ENCODE assay signal across 10 cellular contexts in genomic region chr1:198220428-198220827, GRCh38.
DNase-seq lines count a peak whose midpoint lies in the region; ATAC-seq and TF ChIP-seq lines count a peak whose summit lies in the region.
"Had no signal": no experiment of that assay in that cellular context is flagged by ENCODE, and none has a peak within 500 bp of the region (broad histone marks: within the 10 kb centered on the region; RNA-seq: fewer than 3 reads in every experiment).

No MANE protein-coding gene starts in this region.

- no peak overlapping the region for H3K4ac ChIP-seq in H9 (ENCODE audit: low read depth, low read length)

- H4K8ac ChIP-seq in H9 (replicated peaks; ENCODE audit: insufficient read length, low read depth, low read length) = no peak overlapping the region

- H3K27me3 Mint-ChIP-seq in HFFc6 (ENCODE audit: insufficient read depth) (peaks cover 40% of the 10 kb centered on the region), H9 (ENCODE audit: low read depth) (no peaks in the 10 kb centered on the region)

- ATAC-seq in HG02678 (IDR thresholded peaks at IDR 0.05; ENCODE audit: unreplicated experiment) = no peak

- no peak overlapping the region for H2BK5ac ChIP-seq in H9 (ENCODE audit: insufficient read length, low read length)

- H3K79me2 ChIP-seq in H9 (ENCODE audit: insufficient read depth, low read length) = no peaks in the 10 kb centered on the region

- no peak overlapping the region for H3K56ac ChIP-seq in H9 (ENCODE audit: insufficient read length, low read depth, low read length)

- H4K5ac ChIP-seq in H9 (ENCODE audit: insufficient read length, low read depth, low read length) = no peak overlapping the region

- no peak overlapping the region for H3T11ph ChIP-seq in H9 (ENCODE audit: low read length)

- H3K23ac ChIP-seq in H9 (ENCODE audit: insufficient read length, low read depth, low read length) = no peak overlapping the region

- H3K27me3 ChIP-seq in H9 (ENCODE audit: insufficient read depth, low read length) = no peaks in the 10 kb centered on the region
- H3K27me3 ChIP-seq: neutrophil had no signal

- H3K4me1 Mint-ChIP-seq in HFFc6 (ENCODE audit: low read depth) = peaks cover 77% of the 10 kb centered on the region
- no peaks in the 10 kb centered on the region for H3K4me1 Mint-ChIP-seq in H9

- no peak overlapping the region for H3K27ac ChIP-seq in H9 (ENCODE audit: insufficient read length, low read depth, low read length)
- H3K27ac ChIP-seq: neutrophil had no signal

- no peaks in the 10 kb centered on the region for H3K4me1 ChIP-seq in H9 (ENCODE audit: insufficient read depth, low read length)

- H3K18ac ChIP-seq in H9 (ENCODE audit: insufficient read length, low read depth, low read length) = no peak overlapping the region

- no peak overlapping the region for H4K91ac ChIP-seq in H9 (ENCODE audit: insufficient read length, low read depth, low read length)

- no peaks in the 10 kb centered on the region for H3K79me1 ChIP-seq in H9 (ENCODE audit: insufficient read depth, low read depth, low read length, poor library complexity, severe bottlenecking)

- no CpG with 5 or more reads among the region's 1 CpG for WGBS in H9 (ENCODE audit: extremely low coverage, insufficient read length, low lambda C conversion rate)

- no peak overlapping the region for H2BK15ac ChIP-seq in H9 (ENCODE audit: low read depth, low read length)

- no peak overlapping the region for H3K4me2 ChIP-seq in H9 (ENCODE audit: insufficient read depth, insufficient read length, low read length)

- DNase-seq in HFFc6 = peak; percentile 66
- DNase-seq in SHP77 (lab: John Stamatoyannopoulos, UW) = peak; percentile 58 to 59
- DNase-seq in fibroblast of mammary gland (ENCODE audit: low read depth) = peak; percentile 95
- DNase-seq in retinal pigment epithelial cell (ENCODE audit: low read depth) = peak; percentile 72
- no peak for DNase-seq in activated naive CD4-positive, alpha-beta T cell treated with anti-CD3 and anti-CD28 coated beads, Interleukin-2, amount 50 U/mL, for 16 hours
- DNase-seq in H9 = no peak
- no peak for DNase-seq in ureter (ENCODE audit: low spot score)

- peaks cover 60% of the 10 kb centered on the region for H3K36me3 Mint-ChIP-seq in HFFc6 (ENCODE audit: low read depth)
- peaks cover 0 to 5% (median 0%) of the 10 kb centered on the region in 3 experiments; a peak in 1 of 7 replicates for H3K36me3 Mint-ChIP-seq in H9 (ENCODE audit: insufficient read depth in 1 of 3, low read depth in 3 of 3)

- no peaks in the 10 kb centered on the region for H3K23me2 ChIP-seq in H9 (ENCODE audit: insufficient read length, low read depth, low read length, poor library complexity, severe bottlenecking)

- H3K27ac Mint-ChIP-seq in HFFc6 (peak overlapping the region; percentile 49), H9 (no peak overlapping the region; a peak in 1 of 7 replicates)

- H2BK12ac ChIP-seq in H9 (ENCODE audit: insufficient read length, low read depth, low read length) = no peak overlapping the region

- no peak overlapping the region for H3K9ac ChIP-seq in H9 (ENCODE audit: extremely low read depth, insufficient read length, low read length)

- no peaks in the 10 kb centered on the region for H3K9me3 ChIP-seq in H9 (ENCODE audit: control insufficient read depth, low read depth, low read length)
- H3K9me3 ChIP-seq: neutrophil had no signal

- no peak overlapping the region for H2BK20ac ChIP-seq in H9 (ENCODE audit: low read depth, low read length, poor library complexity, severe bottlenecking)

- no peak for TF ChIP-seq CTCF in HFFc6 (IDR thresholded peaks at IDR 0.05)
- no peak for TF ChIP-seq CTCF in fibroblast of mammary gland (conservative IDR thresholded peaks at IDR 0.05; ENCODE audit: control insufficient read depth, insufficient read depth, low read depth, low read length)
- TF ChIP-seq CTCF in retinal pigment epithelial cell (conservative IDR thresholded peaks at IDR 0.05; ENCODE audit: low read depth, low read length) = no peak
- TF ChIP-seq CTCF in H9 (conservative IDR thresholded peaks at IDR 0.05) = no peak

- H3K14ac ChIP-seq in H9 (ENCODE audit: insufficient read depth, low read length) = no peak overlapping the region

- no peak overlapping the region for H2BK120ac ChIP-seq in H9 (ENCODE audit: low read depth, low read length, poor library complexity, severe bottlenecking)

- H3K4me3 Mint-ChIP-seq in HFFc6 = peak overlapping the region; percentile 37
- H3K4me3 Mint-ChIP-seq in H9 = no peak overlapping the region

- H3K4me3 ChIP-seq in fibroblast of mammary gland (ENCODE audit: control insufficient read depth, low read depth, low read length) (no peak overlapping the region), retinal pigment epithelial cell (ENCODE audit: low read length) (no peak overlapping the region)
- H3K4me3 ChIP-seq: coronary artery had no signal

- H3K9me3 Mint-ChIP-seq in HFFc6 (peaks cover 34% of the 10 kb centered on the region), H9 (peaks cover 0 to 2% of the 10 kb centered on the region in 2 experiments; a peak in 2 of 5 replicates)

- no peak overlapping the region for H2AFZ ChIP-seq in H9 (ENCODE audit: low read length)

- H4K20me1 ChIP-seq in H9 (ENCODE audit: control insufficient read depth, insufficient read depth, insufficient read length) = no peaks in the 10 kb centered on the region

- H2AK5ac ChIP-seq in H9 (ENCODE audit: insufficient read length, low read length) = no peak overlapping the region

Comparison
In these comparisons a context has a peak if more than half of its experiments do, and no peak if none do; other contexts are left out.
1. DNase-seq: peak in HFFc6 (single experiment), SHP77 (2 of 2), fibroblast of mammary gland (single experiment) and retinal pigment epithelial cell (single experiment); none in activated naive CD4-positive, alpha-beta T cell treated with anti-CD3 and anti-CD28 coated beads, Interleukin-2, amount 50 U/mL, for 16 hours (single experiment), H9 (single experiment) and ureter (single experiment).